ENCODE assay signal across 11 cellular contexts in the genomic region with DNA sequence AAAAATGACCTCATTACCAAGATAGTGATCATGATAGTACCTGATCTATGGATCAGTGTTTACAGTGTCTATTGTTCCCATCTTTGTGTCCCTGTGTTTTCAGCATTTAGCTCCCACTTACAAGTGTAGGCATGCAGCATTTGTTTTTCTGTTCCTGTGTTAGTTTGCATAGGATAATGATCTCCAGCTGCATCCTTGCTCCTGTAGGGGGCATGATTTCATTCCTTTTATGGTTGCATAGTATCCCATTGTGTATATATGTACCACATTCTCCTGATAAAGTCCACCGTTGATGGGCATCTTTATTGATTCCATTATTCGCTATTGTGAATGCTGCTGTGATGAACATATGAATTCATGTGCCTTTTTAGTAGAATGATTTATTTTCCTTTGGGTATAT.
DNase-seq lines count a peak whose midpoint lies in the region; ATAC-seq and TF ChIP-seq lines count a peak whose summit lies in the region.
"Had no signal": no experiment of that assay in that cellular context is flagged by ENCODE, and none has a peak within 500 bp of the region (broad histone marks: within the 10 kb centered on the region; RNA-seq: fewer than 3 reads in every experiment).

No MANE protein-coding gene starts in this region.

- peak; percentile 31; the same call in 1 of the 2 replicates for TF ChIP-seq RAD21 in Ishikawa (IDR thresholded peaks at IDR 0.05; ENCODE audit: low read depth)

- peaks cover 7% of the 10 kb centered on the region for H3K4me1 ChIP-seq in DOHH2 (ENCODE audit: control insufficient read depth, low read length)

- H3K9me3 Mint-ChIP-seq in activated T-cell treated with anti-CD3 and anti-CD28 coated beads, Interleukin-2, amount 50 U/mL, for 4 hours = peaks cover 7% of the 10 kb centered on the region

- H3K4me3 Mint-ChIP-seq in activated T-cell treated with anti-CD3 and anti-CD28 coated beads, Interleukin-2, amount 50 U/mL, for 4 hours = no peak overlapping the region

- H3F3A ChIP-seq in DOHH2 (ENCODE audit: control insufficient read depth, insufficient read depth) = no peaks in the 10 kb centered on the region

- no peak overlapping the region for H3K4me2 ChIP-seq in DOHH2 (ENCODE audit: low read length)

- no peaks in the 10 kb centered on the region for H3K9me2 ChIP-seq in DOHH2 (replicated peaks; ENCODE audit: control insufficient read depth, low read length)

- no peak overlapping the region for H3K4me3 ChIP-seq in DOHH2 (ENCODE audit: low read length)
- H3K4me3 ChIP-seq: lung had no signal

- in situ Hi-C loops in SK-MEL-5 (cut with HindIII; ENCODE audit: low pct_unique_long_range_greater_than_20kb, low sequenced_read_pairs) = no loop called here

- peak; percentile 13 for TF ChIP-seq CTCF in DOHH2 (IDR thresholded peaks at IDR 0.05; ENCODE audit: low read depth, low read length, poor library complexity, severe bottlenecking)

- H4K20me1 ChIP-seq in DOHH2 (ENCODE audit: control insufficient read depth, insufficient read depth, low read depth, low read length) = no peaks in the 10 kb centered on the region

- 0 out of 2 replicates have a peak, but pooled peaks cover 5% of the 10 kb centered on the region for H3K9me3 ChIP-seq in DOHH2 (ENCODE audit: control insufficient read depth, insufficient read depth, low read length)

- H3K27me3 ChIP-seq in DOHH2 (ENCODE audit: control insufficient read depth, low read length) = no peaks in the 10 kb centered on the region

- H3K27ac ChIP-seq in DOHH2 (ENCODE audit: low read depth, low read length) = no peak overlapping the region

- H3K4me1 Mint-ChIP-seq in activated T-cell treated with anti-CD3 and anti-CD28 coated beads, Interleukin-2, amount 50 U/mL, for 4 hours (ENCODE audit: low read depth) = no peaks in the 10 kb centered on the region

- TF ChIP-seq EP300 in Ishikawa (IDR thresholded peaks at IDR 0.05; ENCODE audit: borderline replicate concordance) = no peak

- no peaks in the 10 kb centered on the region for H3K79me2 ChIP-seq in DOHH2 (ENCODE audit: control insufficient read depth, low read length)

- ATAC-seq in HG03460 (IDR thresholded peaks at IDR 0.05; ENCODE audit: unreplicated experiment) = no peak
- ATAC-seq in activated T-cell treated with anti-CD3 and anti-CD28 coated beads, Interleukin-2, amount 50 U/mL, for 4 hours = no peak

- peak; percentile 66 for DNase-seq in SK-MEL-5 (ENCODE audit: low read depth, low spot score)
- peak; percentile 1 for DNase-seq in glomerular visceral epithelial cell (ENCODE audit: extremely low spot score)
- no peak for DNase-seq in AG08395 (ENCODE audit: low spot score)
- no peak for DNase-seq in NCI-H2196 treated with DMSO at 0.1 percent for 48 hours (lab: John Stamatoyannopoulos, UW; ENCODE audit: unreplicated experiment)
- DNase-seq in activated T-cell treated with anti-CD3 and anti-CD28 coated beads, Interleukin-2, amount 50 U/mL, for 4 hours = no peak
- DNase-seq: activated T-cell treated with anti-CD3 and anti-CD28 coated beads, Interleukin-2, amount 50 U/mL, for 1 hour; NCI-H1048 had no signal

- no peaks in the 10 kb centered on the region for H3K27me3 Mint-ChIP-seq in activated T-cell treated with anti-CD3 and anti-CD28 coated beads, Interleukin-2, amount 50 U/mL, for 4 hours (ENCODE audit: low read depth)

- no peaks in the 10 kb centered on the region for H3K36me3 Mint-ChIP-seq in activated T-cell treated with anti-CD3 and anti-CD28 coated beads, Interleukin-2, amount 50 U/mL, for 4 hours (ENCODE audit: insufficient read depth)

- no peaks in the 10 kb centered on the region for H3K36me3 ChIP-seq in DOHH2 (ENCODE audit: control insufficient read depth, low read length)

TF ChIP-seq in Ishikawa, 13 proteins besides CTCF, POLR2A, EP300 and RAD21:
- no peak for TF ChIP-seq TCF12 (IDR thresholded peaks at IDR 0.05; ENCODE audit: low read depth)
- TF ChIP-seq, protein P1, sequence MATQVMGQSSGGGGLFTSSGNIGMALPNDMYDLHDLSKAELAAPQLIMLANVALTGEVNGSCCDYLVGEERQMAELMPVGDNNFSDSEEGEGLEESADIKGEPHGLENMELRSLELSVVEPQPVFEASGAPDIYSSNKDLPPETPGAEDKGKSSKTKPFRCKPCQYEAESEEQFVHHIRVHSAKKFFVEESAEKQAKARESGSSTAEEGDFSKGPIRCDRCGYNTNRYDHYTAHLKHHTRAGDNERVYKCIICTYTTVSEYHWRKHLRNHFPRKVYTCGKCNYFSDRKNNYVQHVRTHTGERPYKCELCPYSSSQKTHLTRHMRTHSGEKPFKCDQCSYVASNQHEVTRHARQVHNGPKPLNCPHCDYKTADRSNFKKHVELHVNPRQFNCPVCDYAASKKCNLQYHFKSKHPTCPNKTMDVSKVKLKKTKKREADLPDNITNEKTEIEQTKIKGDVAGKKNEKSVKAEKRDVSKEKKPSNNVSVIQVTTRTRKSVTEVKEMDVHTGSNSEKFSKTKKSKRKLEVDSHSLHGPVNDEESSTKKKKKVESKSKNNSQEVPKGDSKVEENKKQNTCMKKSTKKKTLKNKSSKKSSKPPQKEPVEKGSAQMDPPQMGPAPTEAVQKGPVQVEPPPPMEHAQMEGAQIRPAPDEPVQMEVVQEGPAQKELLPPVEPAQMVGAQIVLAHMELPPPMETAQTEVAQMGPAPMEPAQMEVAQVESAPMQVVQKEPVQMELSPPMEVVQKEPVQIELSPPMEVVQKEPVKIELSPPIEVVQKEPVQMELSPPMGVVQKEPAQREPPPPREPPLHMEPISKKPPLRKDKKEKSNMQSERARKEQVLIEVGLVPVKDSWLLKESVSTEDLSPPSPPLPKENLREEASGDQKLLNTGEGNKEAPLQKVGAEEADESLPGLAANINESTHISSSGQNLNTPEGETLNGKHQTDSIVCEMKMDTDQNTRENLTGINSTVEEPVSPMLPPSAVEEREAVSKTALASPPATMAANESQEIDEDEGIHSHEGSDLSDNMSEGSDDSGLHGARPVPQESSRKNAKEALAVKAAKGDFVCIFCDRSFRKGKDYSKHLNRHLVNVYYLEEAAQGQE (IDR thresholded peaks at IDR 0.05; ENCODE audit: low read depth) = no peak
- TF ChIP-seq, protein P2, sequence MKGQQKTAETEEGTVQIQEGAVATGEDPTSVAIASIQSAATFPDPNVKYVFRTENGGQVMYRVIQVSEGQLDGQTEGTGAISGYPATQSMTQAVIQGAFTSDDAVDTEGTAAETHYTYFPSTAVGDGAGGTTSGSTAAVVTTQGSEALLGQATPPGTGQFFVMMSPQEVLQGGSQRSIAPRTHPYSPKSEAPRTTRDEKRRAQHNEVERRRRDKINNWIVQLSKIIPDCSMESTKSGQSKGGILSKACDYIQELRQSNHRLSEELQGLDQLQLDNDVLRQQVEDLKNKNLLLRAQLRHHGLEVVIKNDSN (IDR thresholded peaks at IDR 0.05) = no peak

Comparison
In these comparisons a context has a peak if more than half of its experiments do, and no peak if none do; other contexts are left out.
1. DNase-seq: peak in SK-MEL-5 (single experiment) and glomerular visceral epithelial cell (single experiment); none in AG08395 (single experiment), NCI-H2196 treated with DMSO at 0.1 percent for 48 hours (single experiment) and activated T-cell treated with anti-CD3 and anti-CD28 coated beads, Interleukin-2, amount 50 U/mL, for 4 hours (single experiment).